Comparison of ENCODE assay signal across 15 cellular contexts in genomic region chr13:73997964-73998363, GRCh38.
DNase-seq lines count a peak whose midpoint lies in the region; ATAC-seq and TF ChIP-seq lines count a peak whose summit lies in the region.
"Had no signal": no experiment of that assay in that cellular context is flagged by ENCODE, and none has a peak within 500 bp of the region (broad histone marks: within the 10 kb centered on the region; RNA-seq: fewer than 3 reads in every experiment).

No MANE protein-coding gene starts in this region.

- H3K36me3 ChIP-seq in OCI-LY1 (ENCODE audit: insufficient read depth, low read length) = no peaks in the 10 kb centered on the region
- H3K36me3 ChIP-seq: HAP-1, SJCRH30 had no signal

- no peaks in the 10 kb centered on the region for H3K9me3 Mint-ChIP-seq in natural killer cell
- no peaks in the 10 kb centered on the region for H3K9me3 Mint-ChIP-seq in natural killer cell treated with Interleukin-12 subunit alpha and Interleukin-12 subunit beta and Interleukin-15 and Interleukin-18, amount 100 ng/mL, for 72 hours
- H3K9me3 Mint-ChIP-seq in T-helper 2 cell treated with Interferon-gamma antibody and Interleukin-4, amounts not matched to agents 5 μg/mL and 100 μg/mL, for 36 hours = no peaks in the 10 kb centered on the region

- no peaks in the 10 kb centered on the region for H4K20me1 ChIP-seq in OCI-LY1 (ENCODE audit: insufficient read depth, low read length)

- intact Hi-C loops in natural killer cell (cut with micrococcal nuclease) = no loop called here

- H3K4me1 ChIP-seq in OCI-LY1 (ENCODE audit: insufficient read depth, low read length, severe bottlenecking) = peaks cover 62% of the 10 kb centered on the region
- H3K4me1 ChIP-seq: SJCRH30 had no signal

- H3K4me1 Mint-ChIP-seq in natural killer cell = peaks cover 73 to 77% of the 10 kb centered on the region in 2 donors
- H3K4me1 Mint-ChIP-seq in natural killer cell treated with Interleukin-12 subunit alpha and Interleukin-12 subunit beta and Interleukin-15 and Interleukin-18, amount 100 ng/mL, for 72 hours (ENCODE audit: low read depth in 2 of 2) = peaks cover 19 to 28% of the 10 kb centered on the region in 2 donors
- H3K4me1 Mint-ChIP-seq in T-helper 2 cell treated with Interferon-gamma antibody and Interleukin-4, amounts not matched to agents 5 μg/mL and 100 μg/mL, for 36 hours (ENCODE audit: low read depth) = peaks cover 7% of the 10 kb centered on the region

- H3K27me3 Mint-ChIP-seq in natural killer cell (ENCODE audit: low read depth in 2 of 2) = no peaks in the 10 kb centered on the region
- H3K27me3 Mint-ChIP-seq in natural killer cell treated with Interleukin-12 subunit alpha and Interleukin-12 subunit beta and Interleukin-15 and Interleukin-18, amount 100 ng/mL, for 72 hours = no peaks in the 10 kb centered on the region
- H3K27me3 Mint-ChIP-seq in T-helper 2 cell treated with Interferon-gamma antibody and Interleukin-4, amounts not matched to agents 5 μg/mL and 100 μg/mL, for 36 hours (ENCODE audit: low read depth) = no peaks in the 10 kb centered on the region

- H3K27ac ChIP-seq in OCI-LY1 (ENCODE audit: low read depth, low read length, poor library complexity, severe bottlenecking) = peak overlapping the region; percentile 51
- H3K27ac ChIP-seq: SJCRH30 had no signal

- H3F3A ChIP-seq in OCI-LY1 (ENCODE audit: insufficient read depth, low read length) = no peaks in the 10 kb centered on the region

- H3K9me3 ChIP-seq in OCI-LY1 (ENCODE audit: low read length) = no peaks in the 10 kb centered on the region
- H3K9me3 ChIP-seq: HAP-1, SJCRH30 had no signal

- H3K9me2 ChIP-seq in OCI-LY1 (ENCODE audit: low read depth, low read length) = no peaks in the 10 kb centered on the region

- ATAC-seq in natural killer cell = no peak
- no peak for ATAC-seq in natural killer cell treated with Interleukin-12 subunit alpha and Interleukin-12 subunit beta and Interleukin-15 and Interleukin-18, amount 100 ng/mL, for 72 hours
- peak; percentile 54 for ATAC-seq in left lobe of liver
- no peak for ATAC-seq in HG03565 (IDR thresholded peaks at IDR 0.05; ENCODE audit: unreplicated experiment)

- TF ChIP-seq CTCF in natural killer cell (IDR thresholded peaks at IDR 0.05) = no peak
- TF ChIP-seq CTCF in OCI-LY1 (IDR thresholded peaks at IDR 0.05; ENCODE audit: low read length) = no peak

- DNase-seq in natural killer cell (no peak), left lobe of liver (ENCODE audit: low spot score) (no peak)
- no peak for DNase-seq in natural killer cell treated with Interleukin-12 subunit alpha and Interleukin-12 subunit beta and Interleukin-15 and Interleukin-18, amount 100 ng/mL, for 72 hours (ENCODE audit: low spot score)
- DNase-seq in activated CD4-positive, alpha-beta T cell treated with anti-CD3 and anti-CD28 coated beads for 1 hour = no peak
- DNase-seq in T-helper 2 cell treated with Interferon-gamma antibody and Interleukin-4, amounts not matched to agents 5 μg/mL and 100 μg/mL, for 36 hours (ENCODE audit: low spot score) = no peak
- DNase-seq: DND-41, NCI-H1048, NCI-H146, NCI-H446 treated with DMSO at 0.1 percent for 48 hours, NCI-H748 treated with DMSO at 0.1 percent for 48 hours, SJCRH30, SW 1271 had no signal

- H3K4me2 ChIP-seq in OCI-LY1 (ENCODE audit: low read length) = no peak overlapping the region

- H3K4me3 ChIP-seq in OCI-LY1 (ENCODE audit: low read depth, low read length, poor library complexity, severe bottlenecking) = no peak overlapping the region
- H3K4me3 ChIP-seq: HAP-1, SJCRH30 had no signal

- H3K79me2 ChIP-seq in OCI-LY1 (ENCODE audit: insufficient read depth, low read length) = no peaks in the 10 kb centered on the region

- H2AFZ ChIP-seq in OCI-LY1 (ENCODE audit: low read length) = no peak overlapping the region

- no peaks in the 10 kb centered on the region for H3K36me3 Mint-ChIP-seq in natural killer cell
- H3K36me3 Mint-ChIP-seq in natural killer cell treated with Interleukin-12 subunit alpha and Interleukin-12 subunit beta and Interleukin-15 and Interleukin-18, amount 100 ng/mL, for 72 hours = no peaks in the 10 kb centered on the region
- H3K36me3 Mint-ChIP-seq in T-helper 2 cell treated with Interferon-gamma antibody and Interleukin-4, amounts not matched to agents 5 μg/mL and 100 μg/mL, for 36 hours (ENCODE audit: low read depth) = peaks cover 7% of the 10 kb centered on the region

- no peaks in the 10 kb centered on the region for H3K27me3 ChIP-seq in OCI-LY1 (ENCODE audit: insufficient read depth, low read length)
- H3K27me3 ChIP-seq: SJCRH30 had no signal

- no peak overlapping the region; the same call in 1 of the 2 replicates for H3K9ac ChIP-seq in OCI-LY1 (ENCODE audit: low read length)

- peak overlapping the region; percentile 45 for H3K4me3 Mint-ChIP-seq in natural killer cell
- no peak overlapping the region for H3K4me3 Mint-ChIP-seq in natural killer cell treated with Interleukin-12 subunit alpha and Interleukin-12 subunit beta and Interleukin-15 and Interleukin-18, amount 100 ng/mL, for 72 hours
- no peak overlapping the region for H3K4me3 Mint-ChIP-seq in T-helper 2 cell treated with Interferon-gamma antibody and Interleukin-4, amounts not matched to agents 5 μg/mL and 100 μg/mL, for 36 hours

- H3K27ac Mint-ChIP-seq in natural killer cell = peak overlapping the region; percentile 47 to 59
- peak overlapping the region in 1 of 2 donors; percentile 34 for H3K27ac Mint-ChIP-seq in natural killer cell treated with Interleukin-12 subunit alpha and Interleukin-12 subunit beta and Interleukin-15 and Interleukin-18, amount 100 ng/mL, for 72 hours
- H3K27ac Mint-ChIP-seq in T-helper 2 cell treated with Interferon-gamma antibody and Interleukin-4, amounts not matched to agents 5 μg/mL and 100 μg/mL, for 36 hours = no peak overlapping the region
